ENCODE assay signal across 8 cellular contexts in genomic region chr5:73119492-73120157, GRCh38. TPM values are rescaled to one million over a fixed set of nuclear protein-coding genes. Genes with fewer than 3 reads are reported as not detected.
DNase-seq lines count a peak whose midpoint lies in the region; ATAC-seq and TF ChIP-seq lines count a peak whose summit lies in the region.

No MANE protein-coding gene starts in this region.

- DNase-seq in NK-92 treated with Interleukin-12 subunit alpha and Interleukin-12 subunit beta, amount 100 ng/mL, for 24 hours (lab: John Stamatoyannopoulos, UW) = peak; percentile 14
- no peak for DNase-seq in NK-92 (lab: John Stamatoyannopoulos, UW; ENCODE audit: unreplicated experiment)
- DNase-seq in dermis blood vessel endothelial cell = peak; percentile 12
- DNase-seq in memory B cell (ENCODE audit: low spot score in 2 of 2) = no peak
- no peak for DNase-seq in suprapubic skin (ENCODE audit: low spot score in 2 of 2)
- no peak for DNase-seq in AG08396 (ENCODE audit: low spot score)
- DNase-seq in MG63 = no peak

- 43% methylated on average over 23 of the region's 40 CpGs for WGBS in suprapubic skin

- H3K27me3 ChIP-seq in suprapubic skin (peaks cover 17% of the 10 kb centered on the region), MG63 (no peaks in the 10 kb centered on the region)

- H3K27me3 Mint-ChIP-seq in memory B cell = peaks cover 28% of the 10 kb centered on the region

- H3K27ac ChIP-seq in suprapubic skin = no peak overlapping the region

- ATAC-seq in memory B cell (ENCODE audit: low read depth) = no peak
- ATAC-seq in GM18519 (IDR thresholded peaks at IDR 0.05; ENCODE audit: low FRiP score, unreplicated experiment) = no peak

- no peak for TF ChIP-seq POLR2A in suprapubic skin (IDR thresholded peaks at IDR 0.05)

- H3K36me3 ChIP-seq in suprapubic skin (no peaks in the 10 kb centered on the region), MG63 (0 out of 2 replicates have a peak, but pooled peaks cover 6% of the 10 kb centered on the region)

- no peak for TF ChIP-seq CTCF in suprapubic skin (IDR thresholded peaks at IDR 0.05)

- no peaks in the 10 kb centered on the region for H3K9me3 ChIP-seq in suprapubic skin
- H3K9me3 ChIP-seq in MG63 = no peaks in the 10 kb centered on the region

- peaks cover 16% of the 10 kb centered on the region for H3K4me1 ChIP-seq in suprapubic skin

- H3K4me3 Mint-ChIP-seq in memory B cell = peak overlapping the region; percentile 40

- H3K36me3 Mint-ChIP-seq in memory B cell = peaks cover 2% of the 10 kb centered on the region

- H3K4me3 ChIP-seq in suprapubic skin = peak overlapping the region; percentile 72
- H3K4me3 ChIP-seq in MG63 = no peak overlapping the region

- no peak for TF ChIP-seq EP300 in suprapubic skin (IDR thresholded peaks at IDR 0.05)

- H3K4me1 Mint-ChIP-seq in memory B cell = peaks cover 6% of the 10 kb centered on the region

- no peak overlapping the region for H3K27ac Mint-ChIP-seq in memory B cell

- H3K9me3 Mint-ChIP-seq in memory B cell = peaks cover 3% of the 10 kb centered on the region

RNA-seq across cellular contexts. Expression of gene TMEM171, which starts 0.8 kb away (rescaled TPM):
- 1.0 and 1.9 TPM in 2 replicates for total RNA-seq in dermis blood vessel endothelial cell
- total RNA-seq in suprapubic skin = 1 to 10 TPM in 3 of 4 donors, not detected in 1; 1.1 to 1.7 (median 1.5) TPM
- 0.96 and 4.3 TPM in 2 replicates for total RNA-seq in MG63 (2014; rRNA removed; shearing (Covaris generic); ENCODE audit: low replicate concordance)

RNA-seq across cellular contexts. Expression of gene TMEM174, which starts 53.4 kb away (rescaled TPM):
- total RNA-seq in dermis blood vessel endothelial cell (not detected in 2 replicates), suprapubic skin (not detected)
- not detected in 2 replicates for total RNA-seq in MG63 (2014; rRNA removed; shearing (Covaris generic); ENCODE audit: low replicate concordance)

Comparison
In these comparisons a context has a peak if more than half of its experiments do, and no peak if none do; other contexts are left out.
1. DNase-seq: peak in NK-92 treated with Interleukin-12 subunit alpha and Interleukin-12 subunit beta, amount 100 ng/mL, for 24 hours (single experiment) and dermis blood vessel endothelial cell (single experiment); none in NK-92 (single experiment), memory B cell (0 of 2), suprapubic skin (0 of 2), AG08396 (single experiment) and MG63 (single experiment).